In genomic region chr16:2762711-2763110, GRCh38 we compare ENCODE assay signal across 16 cellular contexts. TPM values are rescaled to one million over a fixed set of nuclear protein-coding genes. Genes with fewer than 3 reads are reported as not detected.
"Had no signal": no experiment of that assay in that cellular context is flagged by ENCODE, and none has a peak within 500 bp of the region (broad histone marks: within the 10 kb centered on the region; RNA-seq: fewer than 3 reads in every experiment).

No MANE protein-coding gene starts in this region.

- H3K9me3 Mint-ChIP-seq: activated CD4-positive, alpha-beta memory T cell treated with anti-CD3 and anti-CD28 coated beads, Interleukin-2, amount 10 ng/mL, durations not matched to agents 7 days and 5 days; activated naive CD4-positive, alpha-beta T cell treated with anti-CD3 and anti-CD28 coated beads, Interleukin-2, amount 50 U/mL, for 24 hours had no signal

- DNase-seq: activated CD4-positive, alpha-beta memory T cell treated with anti-CD3 and anti-CD28 coated beads, Interleukin-2, amount 10 ng/mL, durations not matched to agents 7 days and 5 days; brain microvascular endothelial cell; dermis blood vessel endothelial cell; endodermal cell; left colon; mesenchymal stem cell; ovary; stimulated activated CD4-positive, alpha-beta T cell treated with anti-CD3 and anti-CD28 coated beads, Interleukin-15, amount 100 ng/mL, for 24 hours; stimulated activated CD4-positive, alpha-beta T cell treated with anti-CD3 and anti-CD28 coated beads, Interleukin-4, amount 100 ng/mL, for 24 hours; stomach had no signal

- ATAC-seq: left colon had no signal

- H3K4me1 Mint-ChIP-seq: endodermal cell, neural progenitor cell had no signal

- H3K4me3 Mint-ChIP-seq: activated CD4-positive, alpha-beta memory T cell treated with anti-CD3 and anti-CD28 coated beads, Interleukin-2, amount 10 ng/mL, durations not matched to agents 7 days and 5 days; activated naive CD4-positive, alpha-beta T cell treated with anti-CD3 and anti-CD28 coated beads, Interleukin-2, amount 50 U/mL, for 24 hours; endodermal cell; neural progenitor cell had no signal

- H3K27ac Mint-ChIP-seq: activated CD4-positive, alpha-beta memory T cell treated with anti-CD3 and anti-CD28 coated beads, Interleukin-2, amount 10 ng/mL, durations not matched to agents 7 days and 5 days; endodermal cell; neural progenitor cell had no signal

- H3K27me3 Mint-ChIP-seq: activated CD4-positive, alpha-beta memory T cell treated with anti-CD3 and anti-CD28 coated beads, Interleukin-2, amount 10 ng/mL, durations not matched to agents 7 days and 5 days; activated naive CD4-positive, alpha-beta T cell treated with anti-CD3 and anti-CD28 coated beads, Interleukin-2, amount 50 U/mL, for 24 hours had no signal

RNA-seq across cellular contexts. Expression of gene PRSS33, which starts 24.6 kb away (rescaled TPM):
- total RNA-seq: activated CD4-positive, alpha-beta memory T cell treated with anti-CD3 and anti-CD28 coated beads, Interleukin-2, amount 10 ng/mL, durations not matched to agents 7 days and 5 days; cerebellum; dermis blood vessel endothelial cell; glomerular endothelial cell; left colon; stomach; T-helper 2 cell treated with Interferon-gamma antibody and Interleukin-4, amounts not matched to agents 100 ng/mL and 5 ng/mL, for 36 hours; thoracic aorta had no signal

RNA-seq across cellular contexts. Expression of gene PRSS41, which starts 35.6 kb away (rescaled TPM):
- total RNA-seq: activated CD4-positive, alpha-beta memory T cell treated with anti-CD3 and anti-CD28 coated beads, Interleukin-2, amount 10 ng/mL, durations not matched to agents 7 days and 5 days; cerebellum; dermis blood vessel endothelial cell; endodermal cell; glomerular endothelial cell; left colon; stomach; T-helper 2 cell treated with Interferon-gamma antibody and Interleukin-4, amounts not matched to agents 100 ng/mL and 5 ng/mL, for 36 hours; thoracic aorta had no signal
